20 cellular contexts compared by ENCODE assay signal in the genomic region with DNA sequence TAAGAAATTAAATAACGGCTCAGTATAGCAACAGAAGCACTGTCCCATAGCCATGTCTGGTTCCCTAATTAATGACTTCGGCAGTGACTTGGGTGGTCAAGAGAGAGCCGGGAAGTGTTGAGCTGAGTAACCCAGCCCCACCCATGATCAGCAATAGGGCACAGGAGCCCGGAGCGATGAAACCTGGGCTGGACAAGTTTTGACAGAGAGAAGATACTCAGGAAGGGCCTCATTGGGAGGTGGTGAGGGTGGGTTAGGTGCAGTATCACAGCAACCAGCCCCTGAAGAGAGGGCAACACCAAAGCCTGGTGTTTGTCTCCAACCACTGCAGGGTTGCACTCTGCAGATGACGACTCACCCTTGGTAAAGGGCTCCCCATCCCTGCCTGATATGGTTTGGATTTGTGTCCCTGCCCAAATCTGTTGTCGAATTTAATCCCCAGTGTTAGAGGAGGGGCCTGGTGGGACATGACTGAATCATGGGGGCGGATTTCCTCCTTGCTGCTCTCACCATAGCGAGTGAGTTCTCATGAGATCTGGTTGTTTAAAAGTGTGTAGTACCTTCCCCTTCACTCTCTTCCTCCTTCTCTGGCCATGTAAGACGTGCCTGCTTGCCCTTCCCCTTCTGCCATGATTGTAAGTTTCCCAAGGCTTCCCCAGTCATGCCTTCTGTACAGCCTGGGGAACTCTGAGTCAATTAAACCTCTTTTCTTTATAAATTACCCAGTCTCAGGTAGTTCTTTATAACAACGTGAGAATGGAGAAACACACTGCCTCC.
DNase-seq lines count a peak whose midpoint lies in the region; TF ChIP-seq lines count a peak whose summit lies in the region.
"Had no signal": no experiment of that assay in that cellular context is flagged by ENCODE, and none has a peak within 500 bp of the region (broad histone marks: within the 10 kb centered on the region; RNA-seq: fewer than 3 reads in every experiment).

No MANE protein-coding gene starts in this region.

- H3K4me2 ChIP-seq in neural progenitor cell = no peak overlapping the region
- H3K4me2 ChIP-seq: PC-9 had no signal

- TF ChIP-seq CTCF in MCF 10A (IDR thresholded peaks at IDR 0.05; ENCODE audit: unreplicated experiment) (no peak), breast epithelium (IDR thresholded peaks at IDR 0.05) (no peak), chondrocyte (IDR thresholded peaks at IDR 0.05) (no peak), neural progenitor cell (IDR thresholded peaks at IDR 0.05) (no peak)

- DNase-seq in MCF 10A (ENCODE audit: unreplicated experiment) = peak; percentile 53
- DNase-seq in breast epithelium (ENCODE audit: low spot score in 2 of 2) = no peak
- peak; percentile 42 for DNase-seq in chondrocyte (ENCODE audit: low spot score)
- no peak for DNase-seq in neural progenitor cell (ENCODE audit: low spot score)
- no peak for DNase-seq in superior temporal gyrus (ENCODE audit: extremely low spot score)
- no peak for DNase-seq in GOT3 (lab: John Stamatoyannopoulos, UW)
- no peak for DNase-seq in putamen (ENCODE audit: low spot score)
- DNase-seq in kidney glomerular epithelial cell (lab: John Stamatoyannopoulos, UW) = no peak
- DNase-seq: ACHN, DMS53, EL, GF-D8, Kasumi-1, MG63, NCI-H1417 treated with DMSO at 0.1 percent for 48 hours, NCI-H187, NCI-H748 treated with DMSO at 0.1 percent for 48 hours, PC-9 had no signal

- H3K4me1 ChIP-seq in breast epithelium (no peaks in the 10 kb centered on the region), neural progenitor cell (no peaks in the 10 kb centered on the region)

- intact Hi-C loops in MCF 10A (cut with micrococcal nuclease) = no loop called here
- intact Hi-C loops in breast epithelium (cut with DNase I; ENCODE audit: low total_unique reads) = no loop called here

- H3K36me3 Mint-ChIP-seq in MCF 10A (ENCODE audit: insufficient read depth, unreplicated experiment) = no peaks in the 10 kb centered on the region
- H3K36me3 Mint-ChIP-seq in chondrocyte (ENCODE audit: low read depth) = peaks cover 6% of the 10 kb centered on the region
- no peaks in the 10 kb centered on the region for H3K36me3 Mint-ChIP-seq in neural progenitor cell

- CTCF ChIA-PET in MCF 10A (lab: Yijun Ruan, JAX) = no interaction called here

- no peaks in the 10 kb centered on the region for H4K20me1 ChIP-seq in neural progenitor cell (ENCODE audit: low read depth)

- H3K27me3 Mint-ChIP-seq in MCF 10A (ENCODE audit: insufficient read depth, unreplicated experiment) (no peaks in the 10 kb centered on the region), chondrocyte (ENCODE audit: low read depth) (no peaks in the 10 kb centered on the region), neural progenitor cell (ENCODE audit: insufficient read depth, low read depth) (peaks cover 17% of the 10 kb centered on the region)

- H3K4me3 ChIP-seq in breast epithelium = no peak overlapping the region
- no peak overlapping the region for H3K4me3 ChIP-seq in neural progenitor cell
- H3K4me3 ChIP-seq: MG63, PC-9 had no signal

- POLR2A ChIA-PET in MCF 10A (lab: Yijun Ruan, JAX) = no interaction called here

- H3K4me1 Mint-ChIP-seq in MCF 10A (ENCODE audit: insufficient read depth, unreplicated experiment) (peaks cover 20% of the 10 kb centered on the region), chondrocyte (ENCODE audit: low read depth) (peaks cover 11% of the 10 kb centered on the region), neural progenitor cell (peaks cover 5% of the 10 kb centered on the region)

- H3K9me3 ChIP-seq in breast epithelium (peaks cover 0 to 8% of the 10 kb centered on the region in 2 donors), neural progenitor cell (ENCODE audit: low read depth) (no peaks in the 10 kb centered on the region)

- H3F3A ChIP-seq in neural progenitor cell (ENCODE audit: low read depth) = no peaks in the 10 kb centered on the region

- no TSS peak for BruUV-seq in MCF 10A (replicated peaks; lab: Mats Ljungman, UMichigan)

- no peaks in the 10 kb centered on the region for H3K79me2 ChIP-seq in neural progenitor cell (ENCODE audit: low read depth)

- H3K9ac ChIP-seq in neural progenitor cell = no peak overlapping the region

- no peak overlapping the region for H3K27ac ChIP-seq in breast epithelium
- H3K27ac ChIP-seq in neural progenitor cell = no peak overlapping the region
- H3K27ac ChIP-seq: 22Rv1, C4-2B, PC-9 had no signal

- H3K27ac Mint-ChIP-seq in MCF 10A (ENCODE audit: low read depth, unreplicated experiment) (no peak overlapping the region), chondrocyte (ENCODE audit: unreplicated experiment) (no peak overlapping the region), neural progenitor cell (peak overlapping the region; percentile 11)

- H3K27me3 ChIP-seq in breast epithelium = no peaks in the 10 kb centered on the region
- H3K27me3 ChIP-seq in neural progenitor cell = no peaks in the 10 kb centered on the region
- H3K27me3 ChIP-seq: MG63 had no signal

- no peak for TF ChIP-seq POLR2A in breast epithelium (IDR thresholded peaks at IDR 0.05)

- no peak overlapping the region for H2AFZ ChIP-seq in neural progenitor cell (replicated peaks)
- H2AFZ ChIP-seq: PC-9 had no signal

- no peaks in the 10 kb centered on the region for H3K36me3 ChIP-seq in breast epithelium
- H3K36me3 ChIP-seq in neural progenitor cell = no peaks in the 10 kb centered on the region
- H3K36me3 ChIP-seq: MG63 had no signal

- H3K4me3 Mint-ChIP-seq in MCF 10A (ENCODE audit: unreplicated experiment) (no peak overlapping the region), chondrocyte (ENCODE audit: unreplicated experiment) (no peak overlapping the region), neural progenitor cell (no peak overlapping the region)

- peaks cover 10% of the 10 kb centered on the region for H3K9me3 Mint-ChIP-seq in MCF 10A (ENCODE audit: unreplicated experiment)
- peaks cover 13% of the 10 kb centered on the region for H3K9me3 Mint-ChIP-seq in chondrocyte (ENCODE audit: low read depth)
- H3K9me3 Mint-ChIP-seq in neural progenitor cell = peaks cover 25% of the 10 kb centered on the region

Comparison
In these comparisons a context has a peak if more than half of its experiments do, and no peak if none do; other contexts are left out.
1. DNase-seq: peak in MCF 10A (single experiment) and chondrocyte (single experiment); none in breast epithelium (0 of 2), neural progenitor cell (single experiment), superior temporal gyrus (single experiment), GOT3 (single experiment), putamen (single experiment) and kidney glomerular epithelial cell (single experiment).